Comparison of ENCODE assay signal across 13 cellular contexts in genomic region chr1:45334308-45335245, GRCh38. TPM values are rescaled to one million over a fixed set of nuclear protein-coding genes. Genes with fewer than 3 reads are reported as not detected.
DNase-seq lines count a peak whose midpoint lies in the region; ATAC-seq and TF ChIP-seq lines count a peak whose summit lies in the region.
"Had no signal": no experiment of that assay in that cellular context is flagged by ENCODE, and none has a peak within 500 bp of the region (broad histone marks: within the 10 kb centered on the region; RNA-seq: fewer than 3 reads in every experiment).

No MANE protein-coding gene starts in this region.

- no peaks in the 10 kb centered on the region for H3K27me3 Mint-ChIP-seq in CD8-positive, alpha-beta memory T cell
- H3K27me3 Mint-ChIP-seq in osteocyte (ENCODE audit: unreplicated experiment): no peaks in the 10 kb centered on the region

- H3K4me1 ChIP-seq in CD8-positive, alpha-beta memory T cell (ENCODE audit: insufficient read depth, low read length): peaks cover 16% of the 10 kb centered on the region
- H3K4me1 ChIP-seq in mesodermal cell (ENCODE audit: control insufficient read depth, insufficient read depth, low read length, poor library complexity, severe bottlenecking): peaks cover 3% of the 10 kb centered on the region
- no peaks in the 10 kb centered on the region for H3K4me1 ChIP-seq in foreskin keratinocyte

- 64 to 81% methylated on average over 4 to 5 of the region's 9 CpGs for WGBS in mesodermal cell (ENCODE audit: insufficient coverage in 2 of 2), 2 experiments

- peak overlapping the region in 7 of 8 donors; percentile 3 to 77 (median 47) for H3K27ac Mint-ChIP-seq in CD8-positive, alpha-beta memory T cell
- H3K27ac Mint-ChIP-seq in osteocyte (ENCODE audit: unreplicated experiment): no peak overlapping the region

- H3K9me3 Mint-ChIP-seq in CD8-positive, alpha-beta memory T cell: no peaks in the 10 kb centered on the region
- no peaks in the 10 kb centered on the region for H3K9me3 Mint-ChIP-seq in osteocyte (ENCODE audit: unreplicated experiment)

- peak overlapping the region in 1 of 7 donors; percentile 31 for H3K4me3 Mint-ChIP-seq in CD8-positive, alpha-beta memory T cell
- no peak overlapping the region for H3K4me3 Mint-ChIP-seq in osteocyte (ENCODE audit: unreplicated experiment)

- CTCF ChIA-PET in CD8-positive, alpha-beta memory T cell (lab: Charles Lee): interaction anchor here (0.8 to 1.4 kb wide), 2 partner anchors 31 to 235 kb away, joined by 3 to 4 read pairs; no protein-coding TSS in a partner anchor

- H3K27ac ChIP-seq in CD8-positive, alpha-beta memory T cell (ENCODE audit: low read depth, low read length): no peak overlapping the region
- peak overlapping the region; percentile 8 for H3K27ac ChIP-seq in caudate nucleus (ENCODE audit: low read depth, low read length)
- peak overlapping the region; percentile 45 for H3K27ac ChIP-seq in mesodermal cell (ENCODE audit: low read depth, low read length, severe bottlenecking)
- no peak overlapping the region for H3K27ac ChIP-seq in foreskin keratinocyte
- H3K27ac ChIP-seq: SJSA1 had no signal

- H3K36me3 ChIP-seq in CD8-positive, alpha-beta memory T cell (ENCODE audit: insufficient read depth, low read length): peaks cover 10% of the 10 kb centered on the region
- peaks cover 57% of the 10 kb centered on the region for H3K36me3 ChIP-seq in mesodermal cell (ENCODE audit: control insufficient read depth, insufficient read depth, low read length)

- no peaks in the 10 kb centered on the region for H3K9me3 ChIP-seq in CD8-positive, alpha-beta memory T cell (ENCODE audit: low read length)
- peaks cover 5% of the 10 kb centered on the region for H3K9me3 ChIP-seq in mesodermal cell (ENCODE audit: control insufficient read depth, low read length)
- H3K9me3 ChIP-seq: SJSA1 had no signal

- POLR2A ChIA-PET in CD8-positive, alpha-beta memory T cell (lab: Charles Lee): no interaction called here

- H3K27me3 ChIP-seq in CD8-positive, alpha-beta memory T cell (ENCODE audit: insufficient read depth, low read length, poor library complexity, severe bottlenecking): no peaks in the 10 kb centered on the region
- no peaks in the 10 kb centered on the region for H3K27me3 ChIP-seq in foreskin keratinocyte
- H3K27me3 ChIP-seq: SJSA1 had no signal

- H3K4me1 Mint-ChIP-seq in CD8-positive, alpha-beta memory T cell: peaks cover 31 to 50% (median 44%) of the 10 kb centered on the region in 3 donors
- peaks cover 12% of the 10 kb centered on the region for H3K4me1 Mint-ChIP-seq in osteocyte (ENCODE audit: unreplicated experiment)

- ATAC-seq in GM18858 (IDR thresholded peaks at IDR 0.05; ENCODE audit: unreplicated experiment) (no peak), foreskin keratinocyte (no peak)

- peaks cover 0 to 48% (median 2%) of the 10 kb centered on the region in 3 donors for H3K36me3 Mint-ChIP-seq in CD8-positive, alpha-beta memory T cell
- H3K36me3 Mint-ChIP-seq in osteocyte (ENCODE audit: unreplicated experiment): peaks cover 3% of the 10 kb centered on the region

- H3K4me3 ChIP-seq in CD8-positive, alpha-beta memory T cell (ENCODE audit: low read length): no peak overlapping the region
- no peak overlapping the region for H3K4me3 ChIP-seq in mesodermal cell (ENCODE audit: extremely low read depth, insufficient read depth, low read length, poor library complexity, severe bottlenecking)
- H3K4me3 ChIP-seq: SJSA1 had no signal

- TF ChIP-seq CTCF in osteocyte (IDR thresholded peaks at IDR 0.05): no peak
- TF ChIP-seq CTCF in foreskin keratinocyte (conservative IDR thresholded peaks at IDR 0.05): no peak

- no peak for DNase-seq in CD8-positive, alpha-beta memory T cell
- DNase-seq in KG1 (lab: John Stamatoyannopoulos, UW) (peak; percentile 46), caudate nucleus (lab: John Stamatoyannopoulos, UW) (peak in 4 of 61 donors; percentile 3 to 81 (median 12)), osteocyte (ENCODE audit: extremely low spot score, unreplicated experiment) (no peak), foreskin keratinocyte (no peak)
- DNase-seq in stimulated activated CD4-positive, alpha-beta T cell treated with anti-CD3 and anti-CD28 coated beads, Interleukin-4, amount 100 ng/mL, for 24 hours: no peak
- DNase-seq: effector CD8-positive, alpha-beta T cell; NCI-H2029; stimulated activated naive CD4-positive, alpha-beta T cell treated with Interleukin-2 at 50 U/mL for 16 hours had no signal

RNA-seq across cellular contexts. Expression of gene TOE1, which starts 5.4 kb away (rescaled TPM):
- 10 to 100 TPM; 46.4 to 48.9 TPM for total RNA-seq in CD8-positive, alpha-beta memory T cell
- polyA plus RNA-seq in CD8-positive, alpha-beta memory T cell: 12.5 TPM
- polyA plus RNA-seq in mesodermal cell (2013, experiment 1 of 2): 8.5 TPM
- polyA plus RNA-seq in mesodermal cell (2013, experiment 2 of 2): 7.3 TPM
- total RNA-seq in osteocyte (8.5 and 8.6 TPM in 2 replicates), foreskin keratinocyte (13.3 and 14.4 TPM in 2 replicates)
- polyA plus RNA-seq in foreskin keratinocyte: 12.3 and 13.3 TPM in 2 replicates

RNA-seq across cellular contexts. Expression of gene MUTYH, which starts 5.7 kb away (rescaled TPM):
- total RNA-seq in CD8-positive, alpha-beta memory T cell: 10 to 100 TPM; 70.1 to 75.4 TPM
- 24.4 TPM for polyA plus RNA-seq in CD8-positive, alpha-beta memory T cell
- 22.3 TPM for polyA plus RNA-seq in mesodermal cell (2013, experiment 1 of 2)
- polyA plus RNA-seq in mesodermal cell (2013, experiment 2 of 2): 23.0 TPM
- total RNA-seq in osteocyte (19.9 and 25.1 TPM in 2 replicates), foreskin keratinocyte (18.3 and 22.0 TPM in 2 replicates)
- polyA plus RNA-seq in foreskin keratinocyte: 19.7 and 21.4 TPM in 2 replicates

RNA-seq across cellular contexts. Expression of gene HPDL, which starts 7.9 kb away (rescaled TPM):
- total RNA-seq in CD8-positive, alpha-beta memory T cell: 10 to 100 TPM; 41.5 to 42.4 TPM
- polyA plus RNA-seq in CD8-positive, alpha-beta memory T cell: 1.4 TPM
- polyA plus RNA-seq in mesodermal cell (2013, experiment 1 of 2): 0.29 TPM
- polyA plus RNA-seq in mesodermal cell (2013, experiment 2 of 2): not detected
- total RNA-seq in osteocyte (0.35 TPM in 1 of 2 replicates, not detected in the other), foreskin keratinocyte (2.0 and 2.2 TPM in 2 replicates)
- polyA plus RNA-seq in foreskin keratinocyte: 2.0 TPM in 2 replicates
- total RNA-seq: Daoy had no signal

Comparison
In these comparisons a context has a peak if more than half of its experiments do, and no peak if none do; other contexts are left out.
1. H3K27ac ChIP-seq: peak in caudate nucleus (single experiment) and mesodermal cell (single experiment); none in CD8-positive, alpha-beta memory T cell (single experiment) and foreskin keratinocyte (single experiment).
2. RNA of gene HPDL, which starts 7.9 kb away (total RNA-seq): 41.5 to 42.4 TPM in CD8-positive, alpha-beta memory T cell; 2.0 to 2.2 TPM in foreskin keratinocyte and 0.35 TPM in osteocyte; every median in the first group is over 10 times any median in the second.